ENCODE assay signal across 2 cellular contexts in the genomic region with DNA sequence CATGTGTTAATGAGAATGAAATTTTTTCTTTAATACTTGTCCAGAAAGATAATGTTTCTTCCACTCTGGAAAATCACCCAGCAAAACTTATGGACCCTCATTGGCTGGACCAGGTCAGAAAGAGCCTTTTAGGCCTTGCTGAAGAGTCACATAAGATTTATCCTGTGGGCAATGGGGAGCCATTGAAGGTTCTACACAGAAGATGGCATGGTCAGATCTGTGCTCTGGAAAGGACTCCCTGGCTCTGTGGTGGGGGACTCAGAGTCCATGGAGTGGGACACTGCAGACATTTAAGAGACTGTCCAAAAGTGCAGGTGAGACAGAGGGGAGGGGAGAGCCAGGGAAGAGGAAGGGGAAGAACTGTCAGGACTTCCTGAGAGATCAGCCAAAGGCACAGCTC.
A peak's percentile ranks its signal among the peaks of the same experiment; 100 is the strongest.
TF ChIP-seq lines count a peak whose summit lies in the region.

No MANE protein-coding gene starts in this region.

TF ChIP-seq in HEK293, 187 proteins besides CTCF, POLR2A, EP300 and RAD21:
- peak; percentile 95 for TF ChIP-seq ZNF16 (tag by site-specific recombination; IDR thresholded peaks at IDR 0.05; ENCODE audit: low read depth)
- TF ChIP-seq, protein P1, sequence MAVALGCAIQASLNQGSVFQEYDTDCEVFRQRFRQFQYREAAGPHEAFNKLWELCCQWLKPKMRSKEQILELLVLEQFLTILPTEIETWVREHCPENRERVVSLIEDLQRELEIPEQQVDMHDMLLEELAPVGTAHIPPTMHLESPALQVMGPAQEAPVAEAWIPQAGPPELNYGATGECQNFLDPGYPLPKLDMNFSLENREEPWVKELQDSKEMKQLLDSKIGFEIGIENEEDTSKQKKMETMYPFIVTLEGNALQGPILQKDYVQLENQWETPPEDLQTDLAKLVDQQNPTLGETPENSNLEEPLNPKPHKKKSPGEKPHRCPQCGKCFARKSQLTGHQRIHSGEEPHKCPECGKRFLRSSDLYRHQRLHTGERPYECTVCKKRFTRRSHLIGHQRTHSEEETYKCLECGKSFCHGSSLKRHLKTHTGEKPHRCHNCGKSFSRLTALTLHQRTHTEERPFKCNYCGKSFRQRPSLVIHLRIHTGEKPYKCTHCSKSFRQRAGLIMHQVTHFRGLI (tag by site-specific recombination; IDR thresholded peaks at IDR 0.05) = no peak

TF ChIP-seq in WTC11, 78 proteins besides CTCF, POLR2A, EP300 and RAD21:
- TF ChIP-seq OVOL2 (CRISPR knock-in tag; IDR thresholded peaks at IDR 0.05; ENCODE audit: borderline replicate concordance) (no peak), GTF2I (CRISPR knock-in tag; conservative IDR thresholded peaks at IDR 0.05) (0 out of 2 replicates have a peak, but pooled peaks have one; percentile 18)
